Comparison of ENCODE assay signal across 20 cellular contexts in the genomic region with DNA sequence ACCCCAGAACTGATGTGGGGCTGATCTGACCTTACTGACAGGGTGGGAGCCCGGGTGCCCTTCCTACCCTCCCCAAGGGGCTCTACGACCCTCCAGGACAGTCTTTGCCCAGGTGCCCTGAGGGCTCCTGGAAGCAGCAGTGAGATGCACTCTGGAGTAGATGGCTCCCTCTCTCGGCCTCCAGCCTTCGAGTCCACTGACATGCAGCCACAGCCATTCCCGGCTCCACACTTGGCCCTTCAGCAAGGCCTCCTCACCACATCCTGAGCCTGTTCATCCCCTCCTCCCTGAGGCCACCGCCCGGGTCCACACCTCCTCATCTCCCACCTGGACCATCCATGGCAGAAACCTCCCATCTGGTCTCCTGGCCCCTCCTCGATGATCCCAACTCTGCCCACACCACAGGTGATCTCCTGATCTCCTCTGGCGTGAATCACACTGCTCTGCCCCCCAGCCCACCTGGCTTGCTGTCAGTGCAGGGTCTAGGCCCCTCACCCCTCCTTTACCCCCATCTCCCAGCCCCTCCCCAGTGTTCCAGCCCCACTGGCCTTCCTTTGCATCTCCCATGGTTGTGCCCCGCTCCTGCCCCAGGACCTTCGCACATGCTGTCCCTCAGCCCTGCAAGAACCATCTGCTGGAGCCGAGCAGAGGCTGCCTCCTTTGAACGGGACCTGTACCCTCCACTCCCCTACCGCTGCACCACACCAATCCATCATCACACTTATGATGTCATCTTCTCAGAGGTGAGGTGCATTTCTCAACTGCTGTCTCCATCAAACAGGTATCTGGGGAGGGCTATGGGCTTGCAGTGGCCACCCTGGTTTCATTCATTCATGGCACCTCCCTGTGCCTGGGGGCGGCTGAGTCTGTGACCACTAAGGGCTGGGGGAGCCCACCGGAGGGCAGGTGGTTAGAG. TPM values are rescaled to one million over a fixed set of nuclear protein-coding genes. Genes with fewer than 3 reads are reported as not detected.
A peak's percentile ranks its signal among the peaks of the same experiment; 100 is the strongest.
DNase-seq lines count a peak whose midpoint lies in the region; ATAC-seq, FAIRE-seq and TF ChIP-seq lines count a peak whose summit lies in the region.
"Had no signal": no experiment of that assay in that cellular context is flagged by ENCODE, and none has a peak within 500 bp of the region (broad histone marks: within the 10 kb centered on the region; RNA-seq: fewer than 3 reads in every experiment).

No MANE protein-coding gene starts in this region.

- H3K27ac Mint-ChIP-seq in activated CD4-positive, alpha-beta T cell treated with anti-CD3 and anti-CD28 coated beads, Interleukin-2, amount 10 ng/mL, durations not matched to agents 24 days and 14 days = peak overlapping the region; percentile 51
- H3K27ac Mint-ChIP-seq in neural crest cell (ENCODE audit: unreplicated experiment) = peak overlapping the region; percentile 62
- H3K27ac Mint-ChIP-seq: T-cell had no signal

- no peak for DNase-seq in activated CD4-positive, alpha-beta T cell treated with anti-CD3 and anti-CD28 coated beads, Interleukin-2, amount 10 ng/mL, durations not matched to agents 24 days and 14 days
- DNase-seq in activated CD4-positive, alpha-beta T cell treated with anti-CD3 and anti-CD28 coated beads for 4 hours = no peak
- DNase-seq in bronchial epithelial cell (ENCODE audit: low read depth) (no peak), neural crest cell (ENCODE audit: low read depth, low spot score) (no peak), hypothalamus (lab: John Stamatoyannopoulos, UW) (no peak)
- DNase-seq: ACHN; activated effector memory CD4-positive, alpha-beta T cell treated with anti-CD3 and anti-CD28 coated beads, Interleukin-2, amount 50 U/mL, for 16 hours; erythroblast; KG1; NCI-H1048; NCI-H2081 treated with DMSO at 0.1 percent for 48 hours; NCI-H510A; stimulated activated CD4-positive, alpha-beta T cell treated with anti-CD3 and anti-CD28 coated beads, Interleukin-15, amount 100 ng/mL, for 24 hours; T-cell; testis had no signal

- no peaks in the 10 kb centered on the region for H3K27me3 Mint-ChIP-seq in activated CD4-positive, alpha-beta T cell treated with anti-CD3 and anti-CD28 coated beads, Interleukin-2, amount 10 ng/mL, durations not matched to agents 24 days and 14 days
- no peaks in the 10 kb centered on the region for H3K27me3 Mint-ChIP-seq in neural crest cell (ENCODE audit: low read depth)
- H3K27me3 Mint-ChIP-seq: T-cell had no signal

- no peaks in the 10 kb centered on the region for H3K9me3 ChIP-seq in HEK293 (ENCODE audit: control insufficient read depth, insufficient read depth, low read depth, low read length)
- H3K9me3 ChIP-seq: testis had no signal

- H3K9me3 Mint-ChIP-seq in activated CD4-positive, alpha-beta T cell treated with anti-CD3 and anti-CD28 coated beads, Interleukin-2, amount 10 ng/mL, durations not matched to agents 24 days and 14 days = peaks cover 12% of the 10 kb centered on the region
- peaks cover 6% of the 10 kb centered on the region for H3K9me3 Mint-ChIP-seq in neural crest cell

- peaks cover 21% of the 10 kb centered on the region for H3K4me1 Mint-ChIP-seq in activated CD4-positive, alpha-beta T cell treated with anti-CD3 and anti-CD28 coated beads, Interleukin-2, amount 10 ng/mL, durations not matched to agents 24 days and 14 days
- H3K4me1 Mint-ChIP-seq in neural crest cell = no peaks in the 10 kb centered on the region

- FAIRE-seq in bronchial epithelial cell (lab: Jason Lieb, UNC) = no peak

- no peaks in the 10 kb centered on the region for H3K36me3 ChIP-seq in HEK293 (ENCODE audit: control insufficient read depth in 2 of 2, insufficient read depth in 1 of 2, low read length in 2 of 2)
- no peaks in the 10 kb centered on the region for H3K36me3 ChIP-seq in bronchial epithelial cell (ENCODE audit: control insufficient read depth, insufficient read depth, low read length)

- peaks cover 13% of the 10 kb centered on the region for H3K36me3 Mint-ChIP-seq in activated CD4-positive, alpha-beta T cell treated with anti-CD3 and anti-CD28 coated beads, Interleukin-2, amount 10 ng/mL, durations not matched to agents 24 days and 14 days (ENCODE audit: low read depth)
- H3K36me3 Mint-ChIP-seq in neural crest cell (ENCODE audit: low read depth) = no peaks in the 10 kb centered on the region

- no peak for TF ChIP-seq CTCF in HEK293 (tag by site-specific recombination; IDR thresholded peaks at IDR 0.05)
- TF ChIP-seq CTCF in bronchial epithelial cell (IDR thresholded peaks at IDR 0.05; ENCODE audit: insufficient read depth, low read length, severe bottlenecking) = peak; percentile 3
- TF ChIP-seq CTCF in neural crest cell (conservative IDR thresholded peaks at IDR 0.05) = no peak

- ATAC-seq in HG02852 (IDR thresholded peaks at IDR 0.05; ENCODE audit: unreplicated experiment) (no peak), GM21825 (IDR thresholded peaks at IDR 0.05; ENCODE audit: unreplicated experiment) (no peak)
- ATAC-seq: T-cell had no signal

- no peak overlapping the region for H3K4me3 ChIP-seq in HEK293 (ENCODE audit: low read depth, low read length)
- H3K4me3 ChIP-seq in bronchial epithelial cell (ENCODE audit: low read depth, low read length) = no peak overlapping the region
- H3K4me3 ChIP-seq: testis had no signal

- POLR2A ChIA-PET in HEK293 (lab: Yijun Ruan, JAX) = interaction anchor here (0.6 kb wide), 1 partner anchor 45 kb away, joined by 3 read pairs; the partner anchor contains the start of gene SOCS1

- CTCF ChIA-PET in HEK293 (lab: Yijun Ruan, JAX) = no interaction called here

- no peaks in the 10 kb centered on the region for H3K4me1 ChIP-seq in HEK293 (ENCODE audit: control insufficient read depth, insufficient read depth, low read length)

- no peak overlapping the region for H3K4me3 Mint-ChIP-seq in activated CD4-positive, alpha-beta T cell treated with anti-CD3 and anti-CD28 coated beads, Interleukin-2, amount 10 ng/mL, durations not matched to agents 24 days and 14 days
- no peak overlapping the region for H3K4me3 Mint-ChIP-seq in neural crest cell
- H3K4me3 Mint-ChIP-seq: T-cell had no signal

- intact Hi-C loops in activated CD4-positive, alpha-beta T cell treated with anti-CD3 and anti-CD28 coated beads, Interleukin-2, amount 10 ng/mL, durations not matched to agents 24 days and 14 days (cut with micrococcal nuclease) = no loop called here

- no peak overlapping the region for H3K27ac ChIP-seq in HEK293 (ENCODE audit: extremely low read depth, low read depth, low read length)
- H3K27ac ChIP-seq: C4-2B, testis had no signal

- no peaks in the 10 kb centered on the region for H3K27me3 ChIP-seq in bronchial epithelial cell (ENCODE audit: control insufficient read depth, insufficient read depth, low read length)
- H3K27me3 ChIP-seq: testis had no signal

TF ChIP-seq in HEK293, 187 proteins besides CTCF, POLR2A, EP300 and RAD21:
- no peak for TF ChIP-seq SP7 (tag by site-specific recombination; IDR thresholded peaks at IDR 0.05)
- TF ChIP-seq ZNF623 (tag by site-specific recombination; IDR thresholded peaks at IDR 0.05) = peak; percentile 95
- TF ChIP-seq ATF2 (tag by site-specific recombination; IDR thresholded peaks at IDR 0.05; ENCODE audit: low read depth) = peak; percentile 58; the same call in 1 of the 2 replicates
- TF ChIP-seq HIC1 (tag by site-specific recombination; IDR thresholded peaks at IDR 0.05) = no peak
- TF ChIP-seq ZSCAN16 (tag by site-specific recombination; IDR thresholded peaks at IDR 0.05) = no peak
- TF ChIP-seq PRDM1 (tag by site-specific recombination; IDR thresholded peaks at IDR 0.05) = no peak

RNA-seq across cellular contexts. Expression of gene SOCS1, which starts 44.7 kb away (rescaled TPM):
- 152 and 153 TPM in 2 replicates for total RNA-seq in activated CD4-positive, alpha-beta T cell treated with anti-CD3 and anti-CD28 coated beads, Interleukin-2, amount 10 ng/mL, durations not matched to agents 24 days and 14 days
- 0.77 and 0.79 TPM in 2 replicates for total RNA-seq in bronchial epithelial cell
- 1.6 and 1.7 TPM in 2 replicates for total RNA-seq in neural crest cell

RNA-seq across cellular contexts. Expression of gene TNP2, which starts 57.8 kb away (rescaled TPM):
- total RNA-seq in activated CD4-positive, alpha-beta T cell treated with anti-CD3 and anti-CD28 coated beads, Interleukin-2, amount 10 ng/mL, durations not matched to agents 24 days and 14 days = not detected in 2 replicates
- total RNA-seq in bronchial epithelial cell (not detected in 2 replicates), neural crest cell (not detected in 2 replicates)
- total RNA-seq: cardiac septum, T-cell had no signal

Comparison
In these comparisons a context has a peak if more than half of its experiments do, and no peak if none do; other contexts are left out.
1. RNA of gene SOCS1, which starts 44.7 kb away (total RNA-seq): 152 to 153 TPM in activated CD4-positive, alpha-beta T cell treated with anti-CD3 and anti-CD28 coated beads, Interleukin-2, amount 10 ng/mL, durations not matched to agents 24 days and 14 days; 1.6 to 1.7 TPM in neural crest cell and 0.77 to 0.79 TPM in bronchial epithelial cell; every median in the first group is over 10 times any median in the second.